ENCODE assay signal across 8 cellular contexts in the genomic region with DNA sequence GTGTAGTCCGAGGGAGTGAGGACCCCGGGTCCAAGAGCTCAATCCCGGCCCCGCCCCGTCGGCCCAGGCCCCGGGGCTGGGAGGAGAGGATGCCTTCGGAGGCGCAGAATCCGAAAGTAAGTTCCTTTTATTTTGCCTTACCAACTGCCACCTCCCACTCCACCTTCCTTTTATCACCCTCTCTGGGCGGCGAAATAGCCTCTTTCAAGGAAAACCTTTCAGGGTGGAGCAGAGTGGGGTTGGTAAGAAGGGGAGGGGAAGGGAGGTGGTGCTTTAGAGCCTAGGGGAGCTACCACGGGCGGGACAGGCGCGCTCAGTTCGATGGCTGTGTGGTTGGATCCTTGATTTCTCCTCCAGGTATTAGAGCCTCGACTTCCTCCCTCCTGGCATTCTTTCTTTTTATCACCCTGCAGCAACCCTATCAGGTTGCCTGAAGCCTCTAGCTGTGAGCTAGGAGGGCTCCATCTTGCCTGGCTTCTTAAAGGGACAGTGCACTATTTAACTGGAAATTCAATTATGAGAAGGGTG.
A peak's percentile ranks its signal among the peaks of the same experiment; 100 is the strongest.
DNase-seq lines count a peak whose midpoint lies in the region; ATAC-seq, FAIRE-seq and TF ChIP-seq lines count a peak whose summit lies in the region.

No MANE protein-coding gene starts in this region.

- no peak for FAIRE-seq in HepG2 (lab: Jason Lieb, UNC)

- H3K27ac Mint-ChIP-seq in activated T-cell treated with anti-CD3 and anti-CD28 coated beads, Interleukin-2, amount 50 U/mL, for 24 hours, result peak overlapping the region; percentile 69
- peak overlapping the region; percentile 86 to 91 for H3K27ac Mint-ChIP-seq in stimulated activated naive CD8-positive, alpha-beta T cell treated with anti-CD3 and anti-CD28 coated beads, Interleukin-15, amount 100 ng/mL, for 72 hours

- peak overlapping the region; percentile 73 to 80 (median 74) for H3K27ac ChIP-seq in Peyer's patch
- peak overlapping the region; percentile 78 for H3K27ac ChIP-seq in colonic mucosa
- H3K27ac ChIP-seq in HepG2 (ENCODE audit: extremely low read length, insufficient read depth, low read length), result no peak overlapping the region

- H2AFZ ChIP-seq in HepG2 (ENCODE audit: low read length), result no peak overlapping the region

- no peaks in the 10 kb centered on the region for H3K79me2 ChIP-seq in HepG2 (ENCODE audit: insufficient read depth, low read length)

- peak; percentile 39 for DNase-seq in activated T-cell treated with anti-CD3 and anti-CD28 coated beads, Interleukin-2, amount 50 U/mL, for 24 hours
- DNase-seq in activated T-cell treated with anti-CD3 and anti-CD28 coated beads for 4 hours (no peak), Peyer's patch (peak; percentile 16 to 52 (median 45)), colonic mucosa (peak; percentile 63), HepG2 (ENCODE audit: low spot score) (no peak), HCEC 1CT (no peak)
- DNase-seq in stimulated activated naive CD8-positive, alpha-beta T cell treated with anti-CD3 and anti-CD28 coated beads, Interleukin-15, amount 100 ng/mL, for 72 hours, result peak; percentile 1 to 8

- 0% methylated on average over 5 of the region's 18 CpGs for WGBS in HepG2 (ENCODE audit: low lambda C conversion rate)

- H3K9me3 ChIP-seq in Peyer's patch (no peaks in the 10 kb centered on the region), colonic mucosa (no peaks in the 10 kb centered on the region), HepG2 (ENCODE audit: low read length) (no peaks in the 10 kb centered on the region)

- H3K27me3 Mint-ChIP-seq in activated T-cell treated with anti-CD3 and anti-CD28 coated beads, Interleukin-2, amount 50 U/mL, for 24 hours, result peaks cover 30% of the 10 kb centered on the region
- no peaks in the 10 kb centered on the region for H3K27me3 Mint-ChIP-seq in stimulated activated naive CD8-positive, alpha-beta T cell treated with anti-CD3 and anti-CD28 coated beads, Interleukin-15, amount 100 ng/mL, for 72 hours

- no peak for TF ChIP-seq EP300 in HepG2 (IDR thresholded peaks at IDR 0.05; ENCODE audit: low read depth in 2 of 2, low read length in 2 of 2)
- no peak for TF ChIP-seq EP300 in HepG2 (CRISPR knock-in tag; IDR thresholded peaks at IDR 0.05; ENCODE audit: borderline replicate concordance)

- H3K4me1 Mint-ChIP-seq in activated T-cell treated with anti-CD3 and anti-CD28 coated beads, Interleukin-2, amount 50 U/mL, for 24 hours (ENCODE audit: low read depth), result peaks cover 10% of the 10 kb centered on the region
- peaks cover 17% of the 10 kb centered on the region for H3K4me1 Mint-ChIP-seq in stimulated activated naive CD8-positive, alpha-beta T cell treated with anti-CD3 and anti-CD28 coated beads, Interleukin-15, amount 100 ng/mL, for 72 hours

- H3K27me3 ChIP-seq in Peyer's patch (no peaks in the 10 kb centered on the region), colonic mucosa (no peaks in the 10 kb centered on the region), HepG2 (ENCODE audit: control insufficient read depth in 1 of 2, insufficient read depth in 2 of 2, low read length in 2 of 2) (no peaks in the 10 kb centered on the region)

- CTCF ChIA-PET in HepG2 (lab: Yijun Ruan, JAX; ENCODE audit: low intra/inter-chr PET ratio, low total read pairs), result no interaction called here

- TF ChIP-seq RAD21 in HepG2 (CRISPR knock-in tag; IDR thresholded peaks at IDR 0.05), result no peak

- TF ChIP-seq CTCF in Peyer's patch (IDR thresholded peaks at IDR 0.05), result no peak
- no peak for TF ChIP-seq CTCF in colonic mucosa (IDR thresholded peaks at IDR 0.05)
- no peak for TF ChIP-seq CTCF in HepG2 (CRISPR knock-in tag; IDR thresholded peaks at IDR 0.05)

- H3K4me2 ChIP-seq in HepG2 (ENCODE audit: low read depth, low read length), result peak overlapping the region; percentile 66

- POLR2A ChIA-PET in HepG2 (lab: Yijun Ruan, JAX), result no interaction called here

- H3K4me3 Mint-ChIP-seq in activated T-cell treated with anti-CD3 and anti-CD28 coated beads, Interleukin-2, amount 50 U/mL, for 24 hours, result peak overlapping the region; percentile 80
- peak overlapping the region; percentile 90 to 95 for H3K4me3 Mint-ChIP-seq in stimulated activated naive CD8-positive, alpha-beta T cell treated with anti-CD3 and anti-CD28 coated beads, Interleukin-15, amount 100 ng/mL, for 72 hours

- H3K36me3 ChIP-seq in Peyer's patch, result no peaks in the 10 kb centered on the region
- no peaks in the 10 kb centered on the region for H3K36me3 ChIP-seq in colonic mucosa
- no peaks in the 10 kb centered on the region for H3K36me3 ChIP-seq in HepG2 (replicated peaks in 1 of 2; ENCODE audit: control insufficient read depth in 1 of 2, insufficient read depth in 2 of 2, low read length in 2 of 2)

- peak overlapping the region; percentile 47 to 74 (median 64) for H3K4me3 ChIP-seq in Peyer's patch
- H3K4me3 ChIP-seq in colonic mucosa, result peak overlapping the region; percentile 52
- H3K4me3 ChIP-seq in HepG2 (replicated peaks in 1 of 3; ENCODE audit: insufficient read depth in 1 of 3, low read depth in 2 of 3, low read length in 3 of 3), result peak overlapping the region; percentile 40 to 59 (median 49)

- intact Hi-C loops in colonic mucosa (cut with DNase I) (no loop called here), HepG2 (cut with micrococcal nuclease; ENCODE audit: unreplicated experiment) (no loop called here)

- ATAC-seq in HG02884 (IDR thresholded peaks at IDR 0.05; ENCODE audit: unreplicated experiment) (peak; percentile 55), HepG2 (peak; percentile 56; the same call in 2 of the 3 replicates)
- ATAC-seq in stimulated activated naive CD8-positive, alpha-beta T cell treated with anti-CD3 and anti-CD28 coated beads, Interleukin-15, amount 100 ng/mL, for 72 hours, result peak; percentile 68

- H3K4me1 ChIP-seq in Peyer's patch, result no peaks in the 10 kb centered on the region
- no peaks in the 10 kb centered on the region for H3K4me1 ChIP-seq in colonic mucosa
- no peaks in the 10 kb centered on the region for H3K4me1 ChIP-seq in HepG2 (ENCODE audit: insufficient read depth, low read length)

- no peaks in the 10 kb centered on the region for H4K20me1 ChIP-seq in HepG2 (ENCODE audit: insufficient read depth, low read length)

- no peaks in the 10 kb centered on the region for H3K9me3 Mint-ChIP-seq in activated T-cell treated with anti-CD3 and anti-CD28 coated beads, Interleukin-2, amount 50 U/mL, for 24 hours
- H3K9me3 Mint-ChIP-seq in stimulated activated naive CD8-positive, alpha-beta T cell treated with anti-CD3 and anti-CD28 coated beads, Interleukin-15, amount 100 ng/mL, for 72 hours, result no peaks in the 10 kb centered on the region

- H3K36me3 Mint-ChIP-seq in activated T-cell treated with anti-CD3 and anti-CD28 coated beads, Interleukin-2, amount 50 U/mL, for 24 hours (ENCODE audit: low read depth), result no peaks in the 10 kb centered on the region

- no peak for TF ChIP-seq POLR2A in Peyer's patch (IDR thresholded peaks at IDR 0.05)
- no peak for TF ChIP-seq POLR2A in HepG2 (IDR thresholded peaks at IDR 0.05; ENCODE audit: insufficient read depth in 1 of 2, low read depth in 2 of 2, low read length in 2 of 2)

- no TSS peak for BruUV-seq in HepG2 (replicated peaks; lab: Mats Ljungman, UMichigan)

- in situ Hi-C loops in HepG2 (cut with HindIII; ENCODE audit: extremely low pct_ligation_motif_present, low pct_unique_long_range_greater_than_20kb), result no loop called here

- H3K9ac ChIP-seq in colonic mucosa (ENCODE audit: low read depth in 2 of 2, low read length in 2 of 2) (peak overlapping the region; percentile 58 to 59), HepG2 (ENCODE audit: insufficient read depth, low read depth, low read length) (no peak overlapping the region)

TF ChIP-seq in HepG2, 621 proteins besides CTCF, POLR2A, EP300 and RAD21:
- TF ChIP-seq POLR2G (IDR thresholded peaks at IDR 0.05; ENCODE audit: low read depth, low read length), result no peak
- TF ChIP-seq ZNF644 (CRISPR knock-in tag; IDR thresholded peaks at IDR 0.05; ENCODE audit: low read depth), result 0 out of 2 replicates have a peak, but pooled peaks have one; percentile 12
- TF ChIP-seq, protein P1, sequence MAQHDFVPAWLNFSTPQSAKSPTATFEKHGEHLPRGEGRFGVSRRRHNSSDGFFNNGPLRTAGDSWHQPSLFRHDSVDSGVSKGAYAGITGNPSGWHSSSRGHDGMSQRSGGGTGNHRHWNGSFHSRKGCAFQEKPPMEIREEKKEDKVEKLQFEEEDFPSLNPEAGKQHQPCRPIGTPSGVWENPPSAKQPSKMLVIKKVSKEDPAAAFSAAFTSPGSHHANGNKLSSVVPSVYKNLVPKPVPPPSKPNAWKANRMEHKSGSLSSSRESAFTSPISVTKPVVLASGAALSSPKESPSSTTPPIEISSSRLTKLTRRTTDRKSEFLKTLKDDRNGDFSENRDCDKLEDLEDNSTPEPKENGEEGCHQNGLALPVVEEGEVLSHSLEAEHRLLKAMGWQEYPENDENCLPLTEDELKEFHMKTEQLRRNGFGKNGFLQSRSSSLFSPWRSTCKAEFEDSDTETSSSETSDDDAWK (CRISPR knock-in tag; IDR thresholded peaks at IDR 0.05), result no peak
- no peak for TF ChIP-seq PITX1 (CRISPR knock-in tag; IDR thresholded peaks at IDR 0.05)
- no peak for TF ChIP-seq ZNF274 (CRISPR knock-in tag; IDR thresholded peaks at IDR 0.05)
- no peak for TF ChIP-seq CENPX (CRISPR knock-in tag; IDR thresholded peaks at IDR 0.05)
- TF ChIP-seq MEIS2 (CRISPR knock-in tag; IDR thresholded peaks at IDR 0.05), result no peak
- TF ChIP-seq HHEX (CRISPR knock-in tag; IDR thresholded peaks at IDR 0.05), result no peak
- TF ChIP-seq ZNF17 (CRISPR knock-in tag; IDR thresholded peaks at IDR 0.05), result no peak
- no peak for TF ChIP-seq ZBTB7B (CRISPR knock-in tag; IDR thresholded peaks at IDR 0.05)
- TF ChIP-seq, protein P2, sequence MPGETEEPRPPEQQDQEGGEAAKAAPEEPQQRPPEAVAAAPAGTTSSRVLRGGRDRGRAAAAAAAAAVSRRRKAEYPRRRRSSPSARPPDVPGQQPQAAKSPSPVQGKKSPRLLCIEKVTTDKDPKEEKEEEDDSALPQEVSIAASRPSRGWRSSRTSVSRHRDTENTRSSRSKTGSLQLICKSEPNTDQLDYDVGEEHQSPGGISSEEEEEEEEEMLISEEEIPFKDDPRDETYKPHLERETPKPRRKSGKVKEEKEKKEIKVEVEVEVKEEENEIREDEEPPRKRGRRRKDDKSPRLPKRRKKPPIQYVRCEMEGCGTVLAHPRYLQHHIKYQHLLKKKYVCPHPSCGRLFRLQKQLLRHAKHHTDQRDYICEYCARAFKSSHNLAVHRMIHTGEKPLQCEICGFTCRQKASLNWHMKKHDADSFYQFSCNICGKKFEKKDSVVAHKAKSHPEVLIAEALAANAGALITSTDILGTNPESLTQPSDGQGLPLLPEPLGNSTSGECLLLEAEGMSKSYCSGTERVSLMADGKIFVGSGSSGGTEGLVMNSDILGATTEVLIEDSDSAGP (CRISPR knock-in tag; IDR thresholded peaks at IDR 0.05; ENCODE audit: borderline replicate concordance), result peak; percentile 96
- no peak for TF ChIP-seq ZNF24 (IDR thresholded peaks at IDR 0.05)

Comparison
In these comparisons a context has a peak if more than half of its experiments do, and no peak if none do; other contexts are left out.
1. DNase-seq: peak in activated T-cell treated with anti-CD3 and anti-CD28 coated beads, Interleukin-2, amount 50 U/mL, for 24 hours (single experiment), Peyer's patch (3 of 3), colonic mucosa (single experiment) and stimulated activated naive CD8-positive, alpha-beta T cell treated with anti-CD3 and anti-CD28 coated beads, Interleukin-15, amount 100 ng/mL, for 72 hours (2 of 2); none in activated T-cell treated with anti-CD3 and anti-CD28 coated beads for 4 hours (single experiment), HepG2 (single experiment) and HCEC 1CT (single experiment).
2. Peak in every context shown above with its lines, with median percentiles within 50 percentile points of each other: ATAC-seq and H3K4me3 ChIP-seq.